In genomic region chr16:29270923-29271322, GRCh38 we compare ENCODE assay signal across 7 cellular contexts.
DNase-seq lines count a peak whose midpoint lies in the region; ATAC-seq, FAIRE-seq and TF ChIP-seq lines count a peak whose summit lies in the region.
"Not testable (repeated sequence)": the region's sequence is repeated elsewhere in the genome, so short reads cannot be mapped to it uniquely, and the experiment has no call there.

No MANE protein-coding gene starts in this region.

- H3K27ac ChIP-seq in A549, result peak overlapping the region; percentile 71 to 85; a peak in 5 of 6 replicates
- H3K27ac ChIP-seq in HCT116 (ENCODE audit: low read depth, low read length); IMR-90 (ENCODE audit: insufficient read depth, low read length): not testable (repeated sequence)
- H3K27ac ChIP-seq in SK-N-SH (ENCODE audit: low read depth in 2 of 2, low read length in 1 of 2), result peak overlapping the region in 1 of 2 experiments; percentile 99; a peak in 2 of 4 replicates
- peak overlapping the region; percentile 93 for H3K27ac ChIP-seq in foreskin keratinocyte

- H4K91ac ChIP-seq in IMR-90 (ENCODE audit: insufficient read depth, low read depth, low read length), result peak overlapping the region; percentile 91; the same call in 1 of the 2 replicates

- not testable (repeated sequence) for H3K9ac ChIP-seq in HCT116 (ENCODE audit: low read length); IMR-90 (ENCODE audit: low read depth, low read length)
- peak overlapping the region; percentile 79; the same call in 1 of the 2 replicates for H3K9ac ChIP-seq in SK-N-SH

- peaks cover 21% of the 10 kb centered on the region for H3K9me3 Mint-ChIP-seq in chondrocyte (ENCODE audit: low read depth)
- not testable (repeated sequence) for H3K9me3 Mint-ChIP-seq in osteocyte (ENCODE audit: unreplicated experiment)

- not testable (repeated sequence) for DNase-seq in A549 (ENCODE audit: low read depth in 1 of 2, low spot score in 1 of 2); HCT116 (ENCODE audit: low read depth, low spot score); IMR-90; SK-N-SH; chondrocyte (ENCODE audit: low spot score); foreskin keratinocyte; osteocyte (ENCODE audit: extremely low spot score, unreplicated experiment)

- peak overlapping the region; percentile 30 for H2BK5ac ChIP-seq in IMR-90 (ENCODE audit: low read depth, low read length, poor library complexity, severe bottlenecking)

- intact Hi-C loops in HCT116 (cut with micrococcal nuclease); IMR-90 (cut with micrococcal nuclease): not testable (repeated sequence)

- H3K18ac ChIP-seq in IMR-90 (ENCODE audit: low read depth, low read length), result peak overlapping the region; percentile 49; the same call in 1 of the 2 replicates

- H3K27ac Mint-ChIP-seq in chondrocyte (ENCODE audit: unreplicated experiment) (peak overlapping the region; percentile 94), osteocyte (ENCODE audit: unreplicated experiment) (peak overlapping the region; percentile 86)

- POLR2A ChIA-PET in A549 (lab: Yijun Ruan, JAX); HCT116 (lab: Charles Lee); IMR-90 (lab: Charles Lee; ENCODE audit: unreplicated experiment); SK-N-SH (lab: Yijun Ruan, JAX): not testable (repeated sequence)

- H2BK120ac ChIP-seq in IMR-90 (ENCODE audit: low read depth, low read length), result peak overlapping the region; percentile 99

- peak overlapping the region; percentile 93 for H3K14ac ChIP-seq in IMR-90 (replicated peaks; ENCODE audit: low read depth, low read length)

- peak overlapping the region; percentile 30; the same call in 1 of the 2 replicates for H3K56ac ChIP-seq in IMR-90 (ENCODE audit: extremely low read depth, insufficient read depth, low read length)

- H3K79me2 ChIP-seq in HCT116 (ENCODE audit: insufficient read depth, low read length); SK-N-SH (ENCODE audit: insufficient read depth): not testable (repeated sequence)

- BruUV-seq in HCT116 (replicated peaks; lab: Mats Ljungman, UMichigan); IMR-90 (replicated peaks; lab: Mats Ljungman, UMichigan): not testable (repeated sequence)

- RAD21 ChIA-PET in HCT116 (lab: Charles Lee; ENCODE audit: low non-redundant PET in 1 of 2, low total read pairs in 2 of 2, uncharacterized antibody in 2 of 2, unreplicated experiment in 2 of 2), result not testable (repeated sequence)

- peak overlapping the region; percentile 96; the same call in 2 of the 3 replicates for H2BK15ac ChIP-seq in IMR-90 (ENCODE audit: low read depth, low read length)

- CTCF ChIA-PET in A549 (lab: Yijun Ruan, JAX); HCT116 (lab: Charles Lee); IMR-90 (lab: Yijun Ruan, JAX); SK-N-SH (lab: Yijun Ruan, JAX): not testable (repeated sequence)

- not testable (repeated sequence) for H3K36me3 ChIP-seq in HCT116 (ENCODE audit: control insufficient read depth in 1 of 2, insufficient read depth in 2 of 2, low read length in 2 of 2); IMR-90 (ENCODE audit: control insufficient read depth, insufficient read depth, low read length); SK-N-SH (replicated peaks in 1 of 2; ENCODE audit: control insufficient read depth in 1 of 2, insufficient read depth in 2 of 2, low read length in 1 of 2)

- peak overlapping the region in 1 of 2 experiments; percentile 97; a peak in 2 of 4 replicates for H4K8ac ChIP-seq in IMR-90 (ENCODE audit: low read depth in 2 of 2, low read length in 2 of 2)

- H3K27me3 Mint-ChIP-seq in chondrocyte (ENCODE audit: low read depth); osteocyte (ENCODE audit: unreplicated experiment): not testable (repeated sequence)

- H3K4me3 ChIP-seq in A549; HCT116 (replicated peaks in 1 of 2; ENCODE audit: low read depth in 1 of 2, low read length in 2 of 2); IMR-90 (ENCODE audit: insufficient read depth, low read depth, low read length); SK-N-SH (ENCODE audit: low read depth in 2 of 2, low read length in 1 of 2): not testable (repeated sequence)

- peaks cover 47% of the 10 kb centered on the region for H3F3A ChIP-seq in SK-N-SH (replicated peaks; ENCODE audit: insufficient read depth)

- not testable (repeated sequence) for TF ChIP-seq RAD21 in A549 (conservative IDR thresholded peaks at IDR 0.05 in 1 of 2, IDR thresholded peaks at IDR 0.05 in 1 of 2); HCT116 (IDR thresholded peaks at IDR 0.05; ENCODE audit: low read depth); IMR-90 (IDR thresholded peaks at IDR 0.05; ENCODE audit: low read length); SK-N-SH (IDR thresholded peaks at IDR 0.05; ENCODE audit: low read length)

- not testable (repeated sequence) for FAIRE-seq in A549 (lab: Jason Lieb, UNC)

- TF ChIP-seq EP300 in A549 (IDR thresholded peaks at IDR 0.05); SK-N-SH (IDR thresholded peaks at IDR 0.05; ENCODE audit: borderline replicate concordance in 1 of 2, low read depth in 1 of 2, low read length in 1 of 2): not testable (repeated sequence)

- in situ Hi-C loops in IMR-90 (cut with MboI; ENCODE audit: low sequenced_read_pairs), result loop anchor here (25.0 kb wide), 1 partner anchor 309 kb away; the partner anchor contains the start of genes NFATC2IP and SPNS1

- H4K5ac ChIP-seq in IMR-90 (ENCODE audit: low read depth, low read length), result not testable (repeated sequence)

- peaks cover 6 to 27% of the 10 kb centered on the region in 2 experiments; a peak in 2 of 4 replicates for H3K79me1 ChIP-seq in IMR-90 (ENCODE audit: low read depth in 1 of 2, low read length in 2 of 2)

- H3K4me1 Mint-ChIP-seq in chondrocyte (ENCODE audit: low read depth) (peaks cover 35% of the 10 kb centered on the region), osteocyte (ENCODE audit: unreplicated experiment) (peaks cover 30% of the 10 kb centered on the region)

- not testable (repeated sequence) for H3K4me3 Mint-ChIP-seq in chondrocyte (ENCODE audit: unreplicated experiment); osteocyte (ENCODE audit: unreplicated experiment)

- peaks cover 31% of the 10 kb centered on the region; the same call in 1 of the 2 replicates for H3K9me1 ChIP-seq in IMR-90 (ENCODE audit: insufficient read depth, low read length)

- not testable (repeated sequence) for H3K36me3 Mint-ChIP-seq in chondrocyte (ENCODE audit: low read depth); osteocyte (ENCODE audit: unreplicated experiment)

- peak overlapping the region; percentile 74; the same call in 2 of the 3 replicates for H3K4me2 ChIP-seq in A549
- peak overlapping the region; percentile 55; the same call in 1 of the 2 replicates for H3K4me2 ChIP-seq in HCT116 (ENCODE audit: low read length)
- not testable (repeated sequence) for H3K4me2 ChIP-seq in IMR-90 (ENCODE audit: low read depth, low read length); SK-N-SH

- TF ChIP-seq CTCF in A549 (IDR thresholded peaks at IDR 0.05); HCT116 (IDR thresholded peaks at IDR 0.05 in 2 of 3, conservative IDR thresholded peaks at IDR 0.05 in 1 of 3; ENCODE audit: borderline replicate concordance in 1 of 3, insufficient read depth in 1 of 3, low read depth in 2 of 3, low read length in 2 of 3); IMR-90 (conservative IDR thresholded peaks at IDR 0.05; ENCODE audit: low read depth, low read length); SK-N-SH (IDR thresholded peaks at IDR 0.05); chondrocyte (IDR thresholded peaks at IDR 0.05); foreskin keratinocyte (conservative IDR thresholded peaks at IDR 0.05); osteocyte (IDR thresholded peaks at IDR 0.05): not testable (repeated sequence)

- H3K9me2 ChIP-seq in HCT116 (ENCODE audit: insufficient read depth); SK-N-SH: not testable (repeated sequence)

- H2AFZ ChIP-seq in HCT116 (ENCODE audit: low read depth, low read length, poor library complexity, severe bottlenecking); IMR-90 (replicated peaks; ENCODE audit: low read length, poor library complexity); SK-N-SH (ENCODE audit: low read depth): not testable (repeated sequence)

- peak overlapping the region; percentile 99 for H2AK5ac ChIP-seq in IMR-90 (ENCODE audit: low read depth, low read length)

- TF ChIP-seq POLR2A in A549 (IDR thresholded peaks at IDR 0.05; ENCODE audit: low read length); HCT116 (IDR thresholded peaks at IDR 0.05; ENCODE audit: borderline replicate concordance, extremely low read depth, insufficient read depth, insufficient read length): not testable (repeated sequence)
- 0 out of 2 replicates have a peak, but pooled peaks have one; percentile 56 for TF ChIP-seq POLR2A in IMR-90 (IDR thresholded peaks at IDR 0.05; ENCODE audit: low read depth, low read length)

- not testable (repeated sequence) for H3K9me3 ChIP-seq in A549; HCT116 (ENCODE audit: control insufficient read depth in 1 of 2, insufficient read depth in 1 of 2, low read depth in 1 of 2, low read length in 2 of 2); IMR-90 (ENCODE audit: control insufficient read depth, insufficient read depth, low read length); SK-N-SH

- H2BK20ac ChIP-seq in IMR-90 (ENCODE audit: low read depth, low read length), result peak overlapping the region; percentile 99; the same call in 1 of the 2 replicates

- not testable (repeated sequence) for H3K27me3 ChIP-seq in HCT116 (ENCODE audit: insufficient read depth, low read length); IMR-90 (ENCODE audit: control insufficient read depth, insufficient read depth, low read length); SK-N-SH (ENCODE audit: insufficient read depth); foreskin keratinocyte

- H3K23ac ChIP-seq in IMR-90 (ENCODE audit: low read depth, low read length), result not testable (repeated sequence)

- dilution Hi-C loops in IMR-90 (cut with HindIII; ENCODE audit: low sequenced_read_pairs, unreplicated experiment), result not testable (repeated sequence)

- H4K20me1 ChIP-seq in HCT116 (ENCODE audit: insufficient read depth); IMR-90 (ENCODE audit: insufficient read depth, low read length); SK-N-SH (ENCODE audit: insufficient read depth): not testable (repeated sequence)

- H3K4me1 ChIP-seq in A549, result peaks cover 55% of the 10 kb centered on the region
- peaks cover 13 to 60% of the 10 kb centered on the region in 2 experiments for H3K4me1 ChIP-seq in HCT116 (ENCODE audit: control insufficient read depth in 1 of 2, insufficient read depth in 2 of 2, low read length in 2 of 2)
- peaks cover 32% of the 10 kb centered on the region for H3K4me1 ChIP-seq in IMR-90 (ENCODE audit: control insufficient read depth, insufficient read depth, low read length)
- peaks cover 24 to 28% of the 10 kb centered on the region in 2 experiments; a peak in 3 of 4 replicates for H3K4me1 ChIP-seq in SK-N-SH (ENCODE audit: control insufficient read depth in 1 of 2, insufficient read depth in 2 of 2, low read depth in 1 of 2, low read length in 1 of 2)
- H3K4me1 ChIP-seq in foreskin keratinocyte, result peaks cover 23% of the 10 kb centered on the region

- H3K4ac ChIP-seq in IMR-90 (ENCODE audit: low read depth, low read length), result peak overlapping the region; percentile 97

- H2AK9ac ChIP-seq in IMR-90 (replicated peaks; ENCODE audit: low read depth, low read length, poor library complexity), result not testable (repeated sequence)

- ATAC-seq in A549; HCT116; IMR-90 (ENCODE audit: low read depth); foreskin keratinocyte: not testable (repeated sequence)
